11 cellular contexts compared by ENCODE assay signal in the genomic region with DNA sequence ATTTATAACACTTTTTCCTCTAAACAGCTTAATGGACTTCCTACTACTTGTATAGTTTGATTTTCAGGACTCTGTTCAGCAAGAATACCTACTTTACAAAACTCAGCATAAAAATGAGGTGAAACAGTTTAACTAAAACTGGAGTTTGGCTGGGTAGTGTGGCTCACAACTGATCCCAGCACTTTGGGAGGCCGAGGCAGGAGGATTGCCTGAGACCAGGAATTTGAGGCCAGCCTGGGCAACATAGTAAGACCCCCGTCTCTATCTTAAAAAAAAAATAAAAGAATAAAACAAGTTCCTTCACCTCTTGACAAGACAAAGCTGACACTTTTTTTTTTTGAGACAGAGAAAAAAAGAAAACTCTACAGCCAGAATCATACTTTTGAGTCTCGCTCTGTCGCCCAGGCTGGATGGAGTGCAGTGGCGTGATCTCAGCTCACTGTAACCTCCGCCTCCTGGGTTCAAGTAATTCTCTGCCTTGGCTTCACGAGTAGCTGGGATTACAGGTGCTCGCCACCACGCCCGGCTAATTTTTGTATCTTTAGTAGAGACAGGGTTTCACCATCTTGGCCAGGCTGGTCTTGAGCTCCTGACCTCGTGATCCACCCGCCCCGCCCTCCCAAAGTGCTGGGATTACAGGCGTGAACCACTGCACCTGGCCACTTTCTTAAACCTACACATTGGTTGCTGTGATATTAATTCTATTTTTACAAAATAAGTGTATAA. TPM values are rescaled to one million over a fixed set of nuclear protein-coding genes. Genes with fewer than 3 reads are reported as not detected.
A peak's percentile ranks its signal among the peaks of the same experiment; 100 is the strongest.
DNase-seq lines count a peak whose midpoint lies in the region; ATAC-seq and TF ChIP-seq lines count a peak whose summit lies in the region.
"Had no signal": no experiment of that assay in that cellular context is flagged by ENCODE, and none has a peak within 500 bp of the region (broad histone marks: within the 10 kb centered on the region; RNA-seq: fewer than 3 reads in every experiment).

No MANE protein-coding gene starts in this region.

- DNase-seq in T-helper 2 cell treated with Interferon-gamma antibody and Interleukin-4, amounts not matched to agents 5 μg/mL and 100 μg/mL, for 36 hours (ENCODE audit: low spot score): no peak
- no peak for DNase-seq in T-helper 2 cell
- peak; percentile 20 for DNase-seq in RWPE2 (ENCODE audit: low spot score)
- no peak for DNase-seq in smooth muscle cell (lab: John Stamatoyannopoulos, UW; ENCODE audit: unreplicated experiment)
- no peak for DNase-seq in NCI-H2227 (lab: John Stamatoyannopoulos, UW; ENCODE audit: unreplicated experiment)
- no peak for DNase-seq in left ventricle myocardium superior
- DNase-seq: glutamatergic neuron, NCI-H446 treated with DMSO at 0.1 percent for 48 hours, testis had no signal

- H3K9me3 ChIP-seq in RWPE2 (ENCODE audit: severe bottlenecking) (no peaks in the 10 kb centered on the region), esophagus (ENCODE audit: control insufficient read depth in 2 of 2, insufficient read depth in 1 of 2, low read depth in 1 of 2, low read length in 1 of 2) (no peaks in the 10 kb centered on the region), smooth muscle cell (replicated peaks; ENCODE audit: low read depth) (no peaks in the 10 kb centered on the region)
- H3K9me3 ChIP-seq: testis had no signal

- H3K4me3 ChIP-seq in RWPE2 (ENCODE audit: severe bottlenecking) (no peak overlapping the region), esophagus (ENCODE audit: low read depth in 1 of 2, low read length in 2 of 2) (no peak overlapping the region), smooth muscle cell (no peak overlapping the region)
- H3K4me3 ChIP-seq: testis had no signal

- H3K36me3 Mint-ChIP-seq in T-helper 2 cell treated with Interferon-gamma antibody and Interleukin-4, amounts not matched to agents 5 μg/mL and 100 μg/mL, for 36 hours (ENCODE audit: low read depth): peaks cover 54% of the 10 kb centered on the region

- no peak overlapping the region for H3K27ac Mint-ChIP-seq in T-helper 2 cell treated with Interferon-gamma antibody and Interleukin-4, amounts not matched to agents 5 μg/mL and 100 μg/mL, for 36 hours

- H3K27ac ChIP-seq in RWPE2 (ENCODE audit: poor library complexity, severe bottlenecking) (peak overlapping the region; percentile 57), esophagus (ENCODE audit: low read depth in 2 of 2, low read length in 1 of 2) (peak overlapping the region; percentile 3 to 95), smooth muscle cell (ENCODE audit: low read depth) (peak overlapping the region; percentile 19)
- H3K27ac ChIP-seq: testis had no signal

- H3K4me1 ChIP-seq in RWPE2 (ENCODE audit: insufficient read depth, poor library complexity, severe bottlenecking): peaks cover 13% of the 10 kb centered on the region
- peaks cover 13 to 17% of the 10 kb centered on the region in 2 donors for H3K4me1 ChIP-seq in esophagus (ENCODE audit: control insufficient read depth in 2 of 2, insufficient read depth in 2 of 2, low read length in 1 of 2)
- H3K4me1 ChIP-seq in smooth muscle cell (ENCODE audit: low read depth): peaks cover 16% of the 10 kb centered on the region

- WGBS in esophagus, 2 donors: 79 to 80% methylated on average over 14 of the region's 14 CpGs
- 96% methylated on average over 14 of the region's 14 CpGs for WGBS in smooth muscle cell (ENCODE audit: low lambda C conversion rate)

- H3K27me3 ChIP-seq in RWPE2 (ENCODE audit: insufficient read depth, poor library complexity, severe bottlenecking): no peaks in the 10 kb centered on the region
- H3K27me3 ChIP-seq in esophagus (ENCODE audit: control insufficient read depth in 1 of 2, insufficient read depth in 2 of 2, low read length in 2 of 2): no peaks in the 10 kb centered on the region
- no peaks in the 10 kb centered on the region for H3K27me3 ChIP-seq in smooth muscle cell (ENCODE audit: low read depth)
- H3K27me3 ChIP-seq: testis had no signal

- peaks cover 42% of the 10 kb centered on the region for H3K79me2 ChIP-seq in smooth muscle cell (ENCODE audit: low read depth)

- H3K4me1 Mint-ChIP-seq in T-helper 2 cell treated with Interferon-gamma antibody and Interleukin-4, amounts not matched to agents 5 μg/mL and 100 μg/mL, for 36 hours (ENCODE audit: low read depth): peaks cover 34% of the 10 kb centered on the region

- no peak overlapping the region for H3K9ac ChIP-seq in smooth muscle cell (ENCODE audit: low read depth)

- intact Hi-C loops in left ventricle myocardium superior (cut with micrococcal nuclease): no loop called here

- no peak overlapping the region for H2AFZ ChIP-seq in smooth muscle cell (ENCODE audit: low read depth)

- peaks cover 3% of the 10 kb centered on the region for H3F3A ChIP-seq in smooth muscle cell (ENCODE audit: low read depth)

- no peak for ATAC-seq in RWPE2 (ENCODE audit: low read depth)
- no peak for ATAC-seq in GM19328 (IDR thresholded peaks at IDR 0.05; ENCODE audit: unreplicated experiment)
- ATAC-seq in left ventricle myocardium superior: no peak

- H3K36me3 ChIP-seq in RWPE2 (ENCODE audit: low read depth): peaks cover 77% of the 10 kb centered on the region
- peaks cover 3 to 26% of the 10 kb centered on the region in 2 donors for H3K36me3 ChIP-seq in esophagus (ENCODE audit: control insufficient read depth in 2 of 2, insufficient read depth in 2 of 2, low read length in 1 of 2)
- H3K36me3 ChIP-seq in smooth muscle cell (ENCODE audit: low read depth): no peaks in the 10 kb centered on the region

- no peak overlapping the region for H3K4me2 ChIP-seq in smooth muscle cell

- peak overlapping the region; percentile 84 for H3K4me3 Mint-ChIP-seq in T-helper 2 cell treated with Interferon-gamma antibody and Interleukin-4, amounts not matched to agents 5 μg/mL and 100 μg/mL, for 36 hours

- H4K20me1 ChIP-seq in smooth muscle cell (ENCODE audit: low read depth): peaks cover 46% of the 10 kb centered on the region

- TF ChIP-seq CTCF in RWPE2 (IDR thresholded peaks at IDR 0.05; ENCODE audit: poor library complexity, severe bottlenecking) (no peak), smooth muscle cell (IDR thresholded peaks at IDR 0.05; ENCODE audit: borderline replicate concordance, insufficient read depth, poor library complexity, severe bottlenecking) (no peak)

- no peaks in the 10 kb centered on the region for H3K9me3 Mint-ChIP-seq in T-helper 2 cell treated with Interferon-gamma antibody and Interleukin-4, amounts not matched to agents 5 μg/mL and 100 μg/mL, for 36 hours

- no peaks in the 10 kb centered on the region for H3K27me3 Mint-ChIP-seq in T-helper 2 cell treated with Interferon-gamma antibody and Interleukin-4, amounts not matched to agents 5 μg/mL and 100 μg/mL, for 36 hours (ENCODE audit: low read depth)

RNA-seq across cellular contexts. Expression of a gene that starts 2.6 kb away (rescaled TPM):
- polyA plus RNA-seq in esophagus (10 to 100 TPM in 1 of 2 donors, 1 to 10 TPM in 1; 3.9 to 16.9 TPM), smooth muscle cell (5.4 and 12.2 TPM in 2 replicates)
- total RNA-seq in smooth muscle cell (4.0 and 4.4 TPM in 2 replicates), left ventricle myocardium superior (7.2 TPM)

RNA-seq across cellular contexts. Expression of a gene that starts 11.6 kb away (rescaled TPM):
- polyA plus RNA-seq in esophagus (10 to 100 TPM; 12.9 to 13.5 TPM), smooth muscle cell (26.6 and 37.2 TPM in 2 replicates)
- total RNA-seq in smooth muscle cell (33.5 and 35.6 TPM in 2 replicates), left ventricle myocardium superior (25.9 TPM)

RNA-seq across cellular contexts. Expression of a gene that starts 11.8 kb away (rescaled TPM):
- polyA plus RNA-seq in esophagus (10 to 100 TPM; 16.4 to 22.3 TPM), smooth muscle cell (20.0 and 20.3 TPM in 2 replicates)
- total RNA-seq in smooth muscle cell (13.3 and 17.0 TPM in 2 replicates), left ventricle myocardium superior (8.0 TPM)

RNA-seq across cellular contexts. Expression of a gene that starts 16.6 kb away (rescaled TPM):
- polyA plus RNA-seq in esophagus (10 to 100 TPM; 24.1 to 24.4 TPM), smooth muscle cell (39.9 and 48.1 TPM in 2 replicates)
- total RNA-seq in smooth muscle cell (18.7 and 21.5 TPM in 2 replicates), left ventricle myocardium superior (30.3 TPM)

RNA-seq across cellular contexts. Expression of a gene that starts 23.8 kb away (rescaled TPM):
- under 1 TPM in 1 of 2 donors, not detected in 1; 0.33 TPM for polyA plus RNA-seq in esophagus
- total RNA-seq in smooth muscle cell: 0.27 TPM in 1 of 2 replicates, not detected in the other
- polyA plus RNA-seq in smooth muscle cell: 0.23 and 1.3 TPM in 2 replicates
- not detected for total RNA-seq in left ventricle myocardium superior
